ENCODE assay signal across 20 cellular contexts in genomic region chr1:208234721-208235120, GRCh38. TPM values are rescaled to one million over a fixed set of nuclear protein-coding genes. Genes with fewer than 3 reads are reported as not detected.
DNase-seq lines count a peak whose midpoint lies in the region; ATAC-seq, FAIRE-seq and TF ChIP-seq lines count a peak whose summit lies in the region.
"Had no signal": no experiment of that assay in that cellular context is flagged by ENCODE, and none has a peak within 500 bp of the region (broad histone marks: within the 10 kb centered on the region; RNA-seq: fewer than 3 reads in every experiment).

No MANE protein-coding gene starts in this region.

- no peak overlapping the region for H2AFZ ChIP-seq in GM12878 (ENCODE audit: control insufficient read depth, low read depth, low read length)

- no peak for TF ChIP-seq POLR2A in GM12878 (IDR thresholded peaks at IDR 0.05; ENCODE audit: low read depth, low read length)
- TF ChIP-seq POLR2A in upper lobe of left lung (IDR thresholded peaks at IDR 0.05): no peak

- H3K4me3 ChIP-seq in GM12878 (no peak overlapping the region), muscle layer of colon (ENCODE audit: low read depth in 1 of 2, low read length in 2 of 2) (no peak overlapping the region), upper lobe of left lung (no peak overlapping the region)
- H3K4me3 ChIP-seq: Peyer's patch, suprapubic skin had no signal

- no peaks in the 10 kb centered on the region for H3K79me2 ChIP-seq in GM12878 (ENCODE audit: control insufficient read depth, insufficient read depth, low read length)

- RAD21 ChIA-PET in GM12878 (lab: Charles Lee; ENCODE audit: unreplicated experiment): interaction anchor here (0.8 to 2.1 kb wide), 3 partner anchors 28 to 213 kb away, joined by 3 to 7 read pairs (median 3); no protein-coding TSS in a partner anchor

- H3K27me3 ChIP-seq in GM12878 (replicated peaks in 1 of 2; ENCODE audit: control insufficient read depth in 2 of 2, insufficient read depth in 2 of 2, low read length in 1 of 2) (peaks cover 4 to 8% of the 10 kb centered on the region in 2 experiments; a peak in 3 of 4 replicates), muscle layer of colon (ENCODE audit: control insufficient read depth in 1 of 2, insufficient read depth in 2 of 2, low read length in 2 of 2) (no peaks in the 10 kb centered on the region), upper lobe of left lung (no peaks in the 10 kb centered on the region)
- H3K27me3 ChIP-seq: Peyer's patch, suprapubic skin had no signal

- ATAC-seq in GM12878 (peak; percentile 38), upper lobe of left lung (ENCODE audit: low FRiP score in 2 of 2) (no peak), HG02623 (IDR thresholded peaks at IDR 0.05; ENCODE audit: unreplicated experiment) (no peak)
- ATAC-seq: activated T-helper 17 cell treated with anti-CD3 and anti-CD28 coated beads, Interleukin-2, amount 50 U/mL, for 72 hours; effector memory CD8-positive, alpha-beta T cell had no signal

- no peak overlapping the region for H3K9ac ChIP-seq in GM12878 (ENCODE audit: control insufficient read depth, insufficient read depth, low read length)
- no peak overlapping the region for H3K9ac ChIP-seq in muscle layer of colon (ENCODE audit: low read length)

- CTCF ChIA-PET in GM12878 (lab: Yijun Ruan, JAX): interaction anchor here (1.1 to 5.7 kb wide), 4 partner anchors 11 to 213 kb away, joined by 3 to 43 read pairs (median 8); partner anchors contain the start of gene PLXNA2

- no peak for FAIRE-seq in GM12878 (lab: Jason Lieb, UNC)
- no peak for FAIRE-seq in D721Med (lab: Jason Lieb, UNC)
- FAIRE-seq: small intestine had no signal

- DNase-seq in NCI-H748 (lab: John Stamatoyannopoulos, UW; ENCODE audit: unreplicated experiment): peak; percentile 48
- DNase-seq in NCI-H748 treated with DMSO at 0.1 percent for 48 hours (lab: John Stamatoyannopoulos, UW): no peak
- no peak for DNase-seq in GM12878 (ENCODE audit: low read depth, low spot score)
- peak in 1 of 2 donors; percentile 46 for DNase-seq in upper lobe of left lung
- DNase-seq in activated CD4-positive, CD25-positive, alpha-beta regulatory T cell (lab: John Stamatoyannopoulos, UW): no peak
- DNase-seq in D721Med (ENCODE audit: insufficient read length, low spot score): no peak
- DNase-seq: activated CD4-positive, alpha-beta T cell treated with anti-CD3 and anti-CD28 coated beads, Interleukin-2, amount 50 U/mL, for 4 hours; anterior cingulate cortex; Caco-2; effector memory CD8-positive, alpha-beta T cell; KG1; kidney glomerular epithelial cell; NCI-H2171; Peyer's patch; small intestine; T-helper 2 cell had no signal

- SMC1A ChIA-PET in GM12878 (lab: Charles Lee; ENCODE audit: uncharacterized antibody, unreplicated experiment): interaction anchor here (0.6 to 1.6 kb wide), 5 partner anchors 12 to 141 kb away, joined by 3 to 4 read pairs (median 3); no protein-coding TSS in a partner anchor

- intact Hi-C loops in GM12878 (cut with micrococcal nuclease; ENCODE audit: unreplicated experiment): no loop called here

- no peaks in the 10 kb centered on the region for H3K36me3 ChIP-seq in GM12878 (ENCODE audit: control insufficient read depth in 2 of 2, insufficient read depth in 2 of 2, low read length in 1 of 2)
- no peaks in the 10 kb centered on the region for H3K36me3 ChIP-seq in muscle layer of colon (ENCODE audit: insufficient read depth, low read length)
- H3K36me3 ChIP-seq in upper lobe of left lung: peaks cover 0 to 8% (median 0%) of the 10 kb centered on the region in 4 donors
- H3K36me3 ChIP-seq: Peyer's patch, suprapubic skin had no signal

- no peak for TF ChIP-seq RAD21 in GM12878 (IDR thresholded peaks at IDR 0.05; ENCODE audit: insufficient read depth, low read depth, low read length)

- 38% methylated on average over 5 of the region's 5 CpGs for WGBS in GM12878 (ENCODE audit: insufficient coverage, insufficient replicate concordance, low lambda C conversion rate, missing lambda C conversion rate)
- 74 to 76% methylated on average over 4 to 5 of the region's 5 CpGs for WGBS in upper lobe of left lung, 2 donors

- POLR2A ChIA-PET in GM12878 (lab: Charles Lee): no interaction called here

- H4K20me1 ChIP-seq in GM12878 (ENCODE audit: control insufficient read depth, insufficient read depth): no peaks in the 10 kb centered on the region

- peaks cover 17% of the 10 kb centered on the region for H3K4me1 ChIP-seq in GM12878 (ENCODE audit: control insufficient read depth, insufficient read depth, low read length)
- H3K4me1 ChIP-seq in muscle layer of colon (ENCODE audit: insufficient read depth, low read length): peaks cover 63% of the 10 kb centered on the region
- H3K4me1 ChIP-seq in upper lobe of left lung: peaks cover 92 to 100% (median 97%) of the 10 kb centered on the region in 4 donors

- H3K27ac ChIP-seq in GM12878 (ENCODE audit: control insufficient read depth, insufficient read depth) (no peak overlapping the region), muscle layer of colon (ENCODE audit: low read depth, low read length) (peak overlapping the region; percentile 12), upper lobe of left lung (peak overlapping the region; percentile 78 to 85 (median 80))
- H3K27ac ChIP-seq: suprapubic skin had no signal

- H3K4me2 ChIP-seq in GM12878 (ENCODE audit: control insufficient read depth, insufficient read depth): no peak overlapping the region

- BruUV-seq in GM12878 (replicated peaks; lab: Mats Ljungman, UMichigan): no TSS peak

- H3K9me3 ChIP-seq in GM12878 (replicated peaks; ENCODE audit: control insufficient read depth, insufficient read depth, low read length) (no peaks in the 10 kb centered on the region), muscle layer of colon (ENCODE audit: low read length) (no peaks in the 10 kb centered on the region), upper lobe of left lung (no peaks in the 10 kb centered on the region)
- H3K9me3 ChIP-seq: Caco-2, Peyer's patch, suprapubic skin had no signal

- TF ChIP-seq CTCF in GM12878 (IDR thresholded peaks at IDR 0.05 in 2 of 3, conservative IDR thresholded peaks at IDR 0.05 in 1 of 3; ENCODE audit: control insufficient read depth in 2 of 3, extremely low read depth in 1 of 3, insufficient read depth in 1 of 3, low read depth in 3 of 3, low read length in 3 of 3) (no peak), upper lobe of left lung (IDR thresholded peaks at IDR 0.05) (no peak), D721Med (IDR thresholded peaks at IDR 0.05; ENCODE audit: insufficient read depth, missing control alignments) (no peak)

- TF ChIP-seq EP300 in GM12878 (IDR thresholded peaks at IDR 0.05; ENCODE audit: borderline replicate concordance in 1 of 2, control insufficient read depth in 1 of 2, low read depth in 2 of 2, low read length in 2 of 2): no peak
- TF ChIP-seq EP300 in upper lobe of left lung (IDR thresholded peaks at IDR 0.05): no peak

- in situ Hi-C loops in GM12878 (cut with MboI): no loop called here

TF ChIP-seq in GM12878, 131 proteins besides CTCF, POLR2A, EP300 and RAD21 (continues in another document):
- TF ChIP-seq PRDM15 (CRISPR knock-in tag; IDR thresholded peaks at IDR 0.05) (no peak), HDAC6 (IDR thresholded peaks at IDR 0.05; ENCODE audit: unreplicated experiment) (no peak), SUZ12 (IDR thresholded peaks at IDR 0.05; ENCODE audit: unreplicated experiment) (no peak), MAX (IDR thresholded peaks at IDR 0.05; ENCODE audit: low read depth, low read length) (no peak)

RNA-seq across cellular contexts. Expression of gene PLXNA2, which starts 9.5 kb away (rescaled TPM):
- total RNA-seq in GM12878 (2013; cell fraction: nucleolus; rRNA removed): 1.2 and 1.6 TPM in 2 replicates
- total RNA-seq in GM12878 (2014; rRNA removed) (under 0.01 and 0.06 TPM in 2 replicates), GM12878 (2014; rRNA removed; fragmentation: Illumina TruSeq; extraction: Trizol) (not detected in 2 replicates), GM12878 (2021) (0.08 and 0.27 TPM in 2 replicates), upper lobe of left lung (100 to 1,000 TPM in 3 of 6 donors, 10 to 100 TPM in 3; 77.5 to 150 (median 101) TPM)
- 0.04 TPM for polyA plus RNA-seq in GM12878 (2011; ENCODE audit: low read depth)
- polyA plus RNA-seq in GM12878 (2011; rRNA removed) (0.08 and 0.14 TPM in 2 replicates), GM12878 (2014; fragmentation: Illumina TruSeq; extraction: Trizol) (under 0.01 TPM in 1 of 2 replicates, not detected in the other), GM12878 (2014; fragmentation: Nextera tagmentation; extraction: Ambion mirVana) (not detected), GM12878 (2014; rRNA removed) (not detected in 2 replicates), GM12878 (2016; fragmentation: Nextera tagmentation; extraction: Ambion mirVana) (under 1 TPM; 0.03 to 0.08 TPM)
- polyA plus RNA-seq in GM12878 (2011; cell fraction: cytosol; rRNA removed): 0.05 and 0.75 TPM in 2 replicates
- 0.29 and 0.51 TPM in 2 replicates for polyA plus RNA-seq in GM12878 (2011; cell fraction: nucleus; rRNA removed)
- polyA plus RNA-seq in GM12878 (2012): 0.15 and 0.25 TPM in 2 replicates
- 0.51 and 0.98 TPM in 2 replicates for polyA minus RNA-seq in GM12878 (2011; rRNA and poly(A)+ RNA removed)
- polyA minus RNA-seq in GM12878 (2011; cell fraction: cytosol; rRNA and poly(A)+ RNA removed): not detected in 2 replicates
- polyA minus RNA-seq in GM12878 (2011; cell fraction: nucleus; rRNA and poly(A)+ RNA removed): 0.12 and 0.67 TPM in 2 replicates

Comparison
In these comparisons a context has a peak if more than half of its experiments do, and no peak if none do; other contexts are left out.
1. RNA of gene PLXNA2, which starts 9.5 kb away (total RNA-seq): 77.5 to 150 TPM in upper lobe of left lung; under 0.01 to 1.6 TPM in GM12878; every median in the first group is over 10 times any median in the second.